1 cellular context compared by ENCODE assay signal in the genomic region with DNA sequence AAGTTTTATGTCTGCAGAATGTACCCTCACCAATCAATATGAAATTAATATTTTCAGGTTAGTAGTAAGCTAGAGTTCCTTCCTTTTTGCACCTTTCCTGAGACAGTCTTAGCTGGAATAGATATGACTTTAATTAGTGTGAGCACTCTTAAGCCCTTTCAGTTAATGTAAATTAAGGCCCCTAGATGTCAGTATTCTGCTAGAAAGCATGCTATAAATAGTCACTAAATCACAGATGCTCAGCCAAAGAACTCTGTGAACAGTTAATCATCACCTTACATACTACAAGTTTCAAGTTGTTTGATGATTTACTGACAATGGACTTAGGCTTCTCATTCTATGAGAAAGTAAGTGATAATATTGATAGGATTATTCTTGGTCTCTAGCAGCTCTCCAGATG.
TF ChIP-seq lines count a peak whose summit lies in the region.

No MANE protein-coding gene starts in this region.

TF ChIP-seq in WTC11, 78 proteins besides CTCF, POLR2A, EP300 and RAD21 (continued from another document):
- TF ChIP-seq, protein P1, sequence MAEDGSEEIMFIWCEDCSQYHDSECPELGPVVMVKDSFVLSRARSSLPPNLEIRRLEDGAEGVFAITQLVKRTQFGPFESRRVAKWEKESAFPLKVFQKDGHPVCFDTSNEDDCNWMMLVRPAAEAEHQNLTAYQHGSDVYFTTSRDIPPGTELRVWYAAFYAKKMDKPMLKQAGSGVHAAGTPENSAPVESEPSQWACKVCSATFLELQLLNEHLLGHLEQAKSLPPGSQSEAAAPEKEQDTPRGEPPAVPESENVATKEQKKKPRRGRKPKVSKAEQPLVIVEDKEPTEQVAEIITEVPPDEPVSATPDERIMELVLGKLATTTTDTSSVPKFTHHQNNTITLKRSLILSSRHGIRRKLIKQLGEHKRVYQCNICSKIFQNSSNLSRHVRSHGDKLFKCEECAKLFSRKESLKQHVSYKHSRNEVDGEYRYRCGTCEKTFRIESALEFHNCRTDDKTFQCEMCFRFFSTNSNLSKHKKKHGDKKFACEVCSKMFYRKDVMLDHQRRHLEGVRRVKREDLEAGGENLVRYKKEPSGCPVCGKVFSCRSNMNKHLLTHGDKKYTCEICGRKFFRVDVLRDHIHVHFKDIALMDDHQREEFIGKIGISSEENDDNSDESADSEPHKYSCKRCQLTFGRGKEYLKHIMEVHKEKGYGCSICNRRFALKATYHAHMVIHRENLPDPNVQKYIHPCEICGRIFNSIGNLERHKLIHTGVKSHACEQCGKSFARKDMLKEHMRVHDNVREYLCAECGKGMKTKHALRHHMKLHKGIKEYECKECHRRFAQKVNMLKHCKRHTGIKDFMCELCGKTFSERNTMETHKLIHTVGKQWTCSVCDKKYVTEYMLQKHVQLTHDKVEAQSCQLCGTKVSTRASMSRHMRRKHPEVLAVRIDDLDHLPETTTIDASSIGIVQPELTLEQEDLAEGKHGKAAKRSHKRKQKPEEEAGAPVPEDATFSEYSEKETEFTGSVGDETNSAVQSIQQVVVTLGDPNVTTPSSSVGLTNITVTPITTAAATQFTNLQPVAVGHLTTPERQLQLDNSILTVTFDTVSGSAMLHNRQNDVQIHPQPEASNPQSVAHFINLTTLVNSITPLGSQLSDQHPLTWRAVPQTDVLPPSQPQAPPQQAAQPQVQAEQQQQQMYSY (CRISPR knock-in tag; IDR thresholded peaks at IDR 0.05): no peak
- no peak for TF ChIP-seq FOXP1 (CRISPR knock-in tag; IDR thresholded peaks at IDR 0.05; ENCODE audit: borderline replicate concordance)
- no peak for TF ChIP-seq TEAD4 (CRISPR knock-in tag; IDR thresholded peaks at IDR 0.05)
- no peak for TF ChIP-seq GTF2I (CRISPR knock-in tag; conservative IDR thresholded peaks at IDR 0.05)
- TF ChIP-seq ZNF416 (CRISPR knock-in tag; IDR thresholded peaks at IDR 0.05): no peak
- no peak for TF ChIP-seq GRHL2 (CRISPR knock-in tag; IDR thresholded peaks at IDR 0.05; ENCODE audit: insufficient replicate concordance, severe bottlenecking)
